ENCODE assay signal across 15 cellular contexts in genomic region chr6:131660195-131660594, GRCh38. TPM values are rescaled to one million over a fixed set of nuclear protein-coding genes. Genes with fewer than 3 reads are reported as not detected.
DNase-seq lines count a peak whose midpoint lies in the region; ATAC-seq, FAIRE-seq and TF ChIP-seq lines count a peak whose summit lies in the region.
"Had no signal": no experiment of that assay in that cellular context is flagged by ENCODE, and none has a peak within 500 bp of the region (broad histone marks: within the 10 kb centered on the region; RNA-seq: fewer than 3 reads in every experiment).

No MANE protein-coding gene starts in this region.

- no peaks in the 10 kb centered on the region for H3K9me3 ChIP-seq in PC-3 (ENCODE audit: low read length)
- H3K9me3 ChIP-seq in prostate gland, result no peaks in the 10 kb centered on the region

- CTCF ChIA-PET in PC-3 (lab: Charles Lee), result no interaction called here

- intact Hi-C loops in PC-3 (cut with micrococcal nuclease) (no loop called here), prostate gland (cut with DNase I) (no loop called here)

- TF ChIP-seq POLR2A in prostate gland (IDR thresholded peaks at IDR 0.05), result no peak

- TF ChIP-seq CTCF in PC-3 (conservative IDR thresholded peaks at IDR 0.05; ENCODE audit: low read depth, low read length) (no peak), prostate gland (IDR thresholded peaks at IDR 0.05) (no peak)

- no peaks in the 10 kb centered on the region for H3K4me1 Mint-ChIP-seq in stimulated activated naive CD8-positive, alpha-beta T cell treated with anti-CD3 and anti-CD28 coated beads, Interleukin-15, amount 100 ng/mL, for 72 hours
- H3K4me1 Mint-ChIP-seq: H9 had no signal

- peak; percentile 75 for ATAC-seq in stimulated activated naive CD8-positive, alpha-beta T cell treated with anti-CD3 and anti-CD28 coated beads, Interleukin-15, amount 100 ng/mL, for 72 hours
- ATAC-seq in stimulated activated naive CD8-positive, alpha-beta T cell treated with anti-CD3 and anti-CD28 coated beads, Interleukin-15, Interleukin-2, amounts not matched to agents 100 U/mL and 50 U/mL, for 24 hours, result no peak
- ATAC-seq in PC-3 (peak; percentile 94), esophagus mucosa (peak; percentile 93)
- ATAC-seq: left cardiac atrium had no signal

- POLR2A ChIA-PET in PC-3 (lab: Charles Lee; ENCODE audit: unreplicated experiment), result no interaction called here

- H3K9me2 ChIP-seq in PC-3 (replicated peaks; ENCODE audit: low read length), result no peaks in the 10 kb centered on the region

- H3K36me3 ChIP-seq in PC-3 (ENCODE audit: low read depth, low read length), result no peaks in the 10 kb centered on the region
- H3K36me3 ChIP-seq in prostate gland, result no peaks in the 10 kb centered on the region

- BruUV-seq in PC-3 (replicated peaks; lab: Mats Ljungman, UMichigan), result no TSS peak

- H3K27ac ChIP-seq in PC-3 (ENCODE audit: low read length), result 0 out of 2 replicates have a peak overlapping the region, but pooled peaks have one; percentile 12
- H3K27ac ChIP-seq in prostate gland, result no peak overlapping the region

- H3K27me3 Mint-ChIP-seq in stimulated activated naive CD8-positive, alpha-beta T cell treated with anti-CD3 and anti-CD28 coated beads, Interleukin-15, amount 100 ng/mL, for 72 hours, result no peaks in the 10 kb centered on the region

- 56% methylated on average over 1 of the region's 1 CpG for WGBS in prostate gland

- no peak overlapping the region for H3K4me3 ChIP-seq in PC-3 (ENCODE audit: low read length)
- no peak overlapping the region for H3K4me3 ChIP-seq in prostate gland

- H3K9me3 Mint-ChIP-seq in stimulated activated naive CD8-positive, alpha-beta T cell treated with anti-CD3 and anti-CD28 coated beads, Interleukin-15, amount 100 ng/mL, for 72 hours, result no peaks in the 10 kb centered on the region
- H3K9me3 Mint-ChIP-seq: H9 had no signal

- no peak overlapping the region for H3K4me3 Mint-ChIP-seq in stimulated activated naive CD8-positive, alpha-beta T cell treated with anti-CD3 and anti-CD28 coated beads, Interleukin-15, amount 100 ng/mL, for 72 hours
- H3K4me3 Mint-ChIP-seq: H9 had no signal

- H3K79me2 ChIP-seq in PC-3 (ENCODE audit: low read length), result no peaks in the 10 kb centered on the region

- H3K27me3 ChIP-seq in PC-3 (ENCODE audit: low read length) (no peaks in the 10 kb centered on the region), prostate gland (replicated peaks; ENCODE audit: insufficient read depth) (no peaks in the 10 kb centered on the region)

- H3F3A ChIP-seq in PC-3 (ENCODE audit: low read length, unreplicated experiment), result no peaks in the 10 kb centered on the region

- H3K9ac ChIP-seq in PC-3 (ENCODE audit: low read length), result no peak overlapping the region

- H3K4me2 ChIP-seq in PC-3 (ENCODE audit: low read length), result 0 out of 2 replicates have a peak overlapping the region, but pooled peaks have one; percentile 15

- H2AFZ ChIP-seq in PC-3 (ENCODE audit: low read length), result no peak overlapping the region

- peak overlapping the region in 1 of 2 donors; percentile 5 for H3K27ac Mint-ChIP-seq in stimulated activated naive CD8-positive, alpha-beta T cell treated with anti-CD3 and anti-CD28 coated beads, Interleukin-15, amount 100 ng/mL, for 72 hours
- H3K27ac Mint-ChIP-seq: H9 had no signal

- no peak for DNase-seq in stimulated activated naive CD8-positive, alpha-beta T cell treated with anti-CD3 and anti-CD28 coated beads, Interleukin-15, amount 100 ng/mL, for 72 hours
- no peak for DNase-seq in stimulated activated naive CD8-positive, alpha-beta T cell treated with anti-CD3 and anti-CD28 coated beads, Interleukin-15, Interleukin-2, amounts not matched to agents 100 U/mL and 50 U/mL, for 24 hours
- DNase-seq in PC-3 (peak; percentile 62), urothelium cell line (ENCODE audit: low spot score) (peak; percentile 45), COLO668 (lab: John Stamatoyannopoulos, UW; ENCODE audit: unreplicated experiment) (no peak), prostate gland (ENCODE audit: low spot score) (no peak), NCI-H1930 (lab: John Stamatoyannopoulos, UW) (no peak)
- DNase-seq: foreskin melanocyte; H9; left cardiac atrium; NCI-H748 treated with DMSO at 0.1 percent for 48 hours; stimulated activated CD4-positive, alpha-beta T cell treated with anti-CD3 and anti-CD28 coated beads, Interleukin-4, amount 100 ng/mL, for 24 hours; substantia nigra had no signal

- H3K4me1 ChIP-seq in PC-3 (ENCODE audit: insufficient read depth, low read length) (peaks cover 25% of the 10 kb centered on the region), prostate gland (replicated peaks) (no peaks in the 10 kb centered on the region)

- FAIRE-seq in urothelium cell line (lab: Jason Lieb, UNC), result peak; percentile 52

- no peaks in the 10 kb centered on the region for H4K20me1 ChIP-seq in PC-3 (ENCODE audit: low read length)

RNA-seq across cellular contexts. Expression of gene ENPP3, which starts 23.1 kb away (rescaled TPM):
- 0.18 TPM in 1 of 2 replicates, not detected in the other for total RNA-seq in PC-3 (2014; rRNA removed)
- 0.24 TPM for total RNA-seq in esophagus mucosa
- total RNA-seq in prostate gland, result 10 to 100 TPM in 1 of 2 donors, 1 to 10 TPM in 1; 2.2 to 25.0 TPM

RNA-seq across cellular contexts. Expression of gene MED23, which starts 32.2 kb away (rescaled TPM):
- 15.4 and 18.1 TPM in 2 replicates for total RNA-seq in PC-3 (2014; rRNA removed)
- 12.2 TPM for total RNA-seq in esophagus mucosa
- total RNA-seq in prostate gland, result 10 to 100 TPM; 35.9 to 39.3 TPM

RNA-seq across cellular contexts. Expression of gene OR2A4, which starts 41.0 kb away (rescaled TPM):
- 0.36 and 0.86 TPM in 2 replicates for total RNA-seq in PC-3 (2014; rRNA removed)
- total RNA-seq in esophagus mucosa, result not detected
- total RNA-seq in prostate gland, result not detected
- total RNA-seq: H9; left cardiac atrium; T-helper 2 cell treated with Interferon-gamma antibody and Interleukin-4, amounts not matched to agents 100 ng/mL and 5 ng/mL, for 36 hours had no signal

RNA-seq across cellular contexts. Expression of gene CTAGE9, which starts 50.6 kb away (rescaled TPM):
- total RNA-seq in PC-3 (2014; rRNA removed) (not detected in 2 replicates), esophagus mucosa (not detected), prostate gland (not detected)
- total RNA-seq: H9; left cardiac atrium; T-helper 2 cell treated with Interferon-gamma antibody and Interleukin-4, amounts not matched to agents 100 ng/mL and 5 ng/mL, for 36 hours had no signal

Comparison
In these comparisons a context has a peak if more than half of its experiments do, and no peak if none do; other contexts are left out.
1. DNase-seq: peak in PC-3 (single experiment) and urothelium cell line (single experiment); none in stimulated activated naive CD8-positive, alpha-beta T cell treated with anti-CD3 and anti-CD28 coated beads, Interleukin-15, amount 100 ng/mL, for 72 hours (0 of 2), stimulated activated naive CD8-positive, alpha-beta T cell treated with anti-CD3 and anti-CD28 coated beads, Interleukin-15, Interleukin-2, amounts not matched to agents 100 U/mL and 50 U/mL, for 24 hours (single experiment), COLO668 (single experiment), prostate gland (single experiment) and NCI-H1930 (0 of 2).